12 cellular contexts compared by ENCODE assay signal in genomic region chr7:114942443-114943175, GRCh38. TPM values are rescaled to one million over a fixed set of nuclear protein-coding genes. Genes with fewer than 3 reads are reported as not detected.
A peak's percentile ranks its signal among the peaks of the same experiment; 100 is the strongest.
DNase-seq lines count a peak whose midpoint lies in the region; ATAC-seq and TF ChIP-seq lines count a peak whose summit lies in the region.
"Had no signal": no experiment of that assay in that cellular context is flagged by ENCODE, and none has a peak within 500 bp of the region (broad histone marks: within the 10 kb centered on the region; RNA-seq: fewer than 3 reads in every experiment).

No MANE protein-coding gene starts in this region.

- POLR2A ChIA-PET in RWPE1 (lab: Yijun Ruan, JAX; ENCODE audit: low non-redundant PET), result no interaction called here

- H3K27ac ChIP-seq in RWPE1, result no peak overlapping the region
- H3K27ac ChIP-seq: body of pancreas had no signal

- ATAC-seq in GM18502 (IDR thresholded peaks at IDR 0.05; ENCODE audit: poor library complexity, unreplicated experiment) (peak; percentile 63), GM19452 (IDR thresholded peaks at IDR 0.05; ENCODE audit: unreplicated experiment) (peak; percentile 47), HG03064 (IDR thresholded peaks at IDR 0.05; ENCODE audit: low read depth, unreplicated experiment) (peak; percentile 35)
- ATAC-seq: body of pancreas, HCT116 had no signal

- peak; percentile 60 for DNase-seq in SIG-M5 treated with dmso at 0.1 percent for 504 hours (lab: John Stamatoyannopoulos, UW; ENCODE audit: unreplicated experiment)
- DNase-seq in DMS53 treated with DMSO at 0.1 percent for 48 hours (lab: John Stamatoyannopoulos, UW; ENCODE audit: unreplicated experiment), result no peak
- no peak for DNase-seq in activated CD4-positive, CD25-positive, alpha-beta regulatory T cell treated with anti-CD3 and anti-CD28 coated beads, Interleukin-2, amount 50 U/mL, for 72 hours
- no peak for DNase-seq in HT-29 (ENCODE audit: low spot score)
- DNase-seq in RWPE1 (ENCODE audit: low spot score), result no peak
- DNase-seq: body of pancreas, COR-L47, NCI-H69 had no signal

- TF ChIP-seq CTCF in RWPE1 (conservative IDR thresholded peaks at IDR 0.05; ENCODE audit: low read depth), result no peak

- CTCF ChIA-PET in RWPE1 (lab: Yijun Ruan, JAX), result no interaction called here

RNA-seq across cellular contexts. Expression of gene MDFIC, which starts 20.7 kb away (rescaled TPM):
- total RNA-seq in HT-29 (2014; rRNA removed; shearing (Covaris generic)), result not detected in 2 replicates
